22 cellular contexts compared by ENCODE assay signal in genomic region chr4:116320859-116321258, GRCh38.
"Had no signal": no experiment of that assay in that cellular context is flagged by ENCODE, and none has a peak within 500 bp of the region (broad histone marks: within the 10 kb centered on the region; RNA-seq: fewer than 3 reads in every experiment).

No MANE protein-coding gene starts in this region.

- DNase-seq: colonic mucosa; cortex of kidney; effector CD8-positive, alpha-beta T cell; effector memory CD8-positive, alpha-beta T cell; endodermal cell; erythroblast; esophagus squamous epithelium; foreskin fibroblast; foreskin melanocyte; gastrocnemius medialis; glutamatergic neuron; head of caudate nucleus; heart right ventricle; hippocampal formation; left cardiac atrium; left lung; left ventricle myocardium superior; lower lobe of right lung; mesenchymal stem cell; mucosa of descending colon; naive B cell had no signal

- ATAC-seq: effector memory CD8-positive, alpha-beta T cell; esophagus mucosa; gastrocnemius medialis; heart right ventricle; left cardiac atrium; left lung; left ventricle myocardium superior; lower lobe of right lung; mucosa of descending colon had no signal
